In the genomic region with DNA sequence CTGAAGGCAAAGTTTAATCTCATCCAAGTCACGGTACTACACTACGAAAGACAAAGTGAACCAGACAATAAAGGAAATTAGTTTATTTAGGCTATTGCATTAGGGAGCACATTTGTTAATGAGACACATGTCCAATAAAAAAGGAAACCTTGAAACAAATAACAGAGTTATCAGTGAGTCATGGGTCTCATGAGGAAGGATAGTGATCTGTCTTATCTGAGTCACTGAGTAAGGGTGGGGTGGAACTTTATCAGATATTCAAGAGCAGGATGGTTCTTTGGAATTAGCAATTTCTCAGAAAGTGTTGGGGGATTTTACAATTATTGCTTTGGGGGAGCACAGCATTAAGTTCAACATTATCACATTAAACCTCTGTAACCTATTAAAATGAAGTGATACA, we compare ENCODE assay signal across 27 cellular contexts.
A peak's percentile ranks its signal among the peaks of the same experiment; 100 is the strongest.
DNase-seq lines count a peak whose midpoint lies in the region; FAIRE-seq and TF ChIP-seq lines count a peak whose summit lies in the region.
"Had no signal": no experiment of that assay in that cellular context is flagged by ENCODE, and none has a peak within 500 bp of the region (broad histone marks: within the 10 kb centered on the region; RNA-seq: fewer than 3 reads in every experiment).

No MANE protein-coding gene starts in this region.

- H3K9me3 ChIP-seq in A673 (ENCODE audit: low read depth, low read length, poor library complexity, severe bottlenecking) = peaks cover 4% of the 10 kb centered on the region
- H3K9me3 ChIP-seq: SJSA1 had no signal

- POLR2A ChIA-PET in A673 (lab: Charles Lee; ENCODE audit: low non-redundant PET) = no interaction called here

- CTCF ChIA-PET in A673 (lab: Charles Lee) = no interaction called here

- H3K27me3 ChIP-seq in bronchial epithelial cell (ENCODE audit: control insufficient read depth, insufficient read depth, low read length) (no peaks in the 10 kb centered on the region), A673 (replicated peaks; ENCODE audit: insufficient read depth, low read depth, low read length, poor library complexity) (no peaks in the 10 kb centered on the region)
- H3K27me3 ChIP-seq: SJSA1 had no signal

- BruUV-seq in A673 (replicated peaks; lab: Mats Ljungman, UMichigan) = no TSS peak

- no peak overlapping the region for H3K27ac ChIP-seq in A673 (ENCODE audit: low read depth, low read length, poor library complexity, severe bottlenecking)
- H3K27ac ChIP-seq: SJSA1 had no signal

- DNase-seq in HT1080 (ENCODE audit: low read depth) (peak; percentile 4), bronchial epithelial cell (ENCODE audit: low read depth) (peak; percentile 43), iris pigment epithelial cell (ENCODE audit: low read depth) (peak; percentile 23), A673 (ENCODE audit: low spot score) (no peak), NCI-H1105 (lab: John Stamatoyannopoulos, UW) (no peak), NCI-H2081 treated with DMSO at 0.1 percent for 48 hours (lab: John Stamatoyannopoulos, UW) (no peak)
- DNase-seq in activated CD8-positive, alpha-beta memory T cell treated with anti-CD3 and anti-CD28 coated beads for 24 hours = no peak
- DNase-seq: C1 segment of cervical spinal cord; CD8-positive, alpha-beta T cell; DMS53; GDM1; GOT3; HCEC 1CT; MM.1S; NCI-H1048; NCI-H1436; NCI-H187 treated with DMSO at 0.1 percent for 48 hours; NCI-H2227 treated with DMSO at 0.1 percent for 48 hours; NCI-H510A treated with DMSO at 0.1 percent for 48 hours; NCI-H774; NK-92 treated with Interleukin-12 subunit alpha and Interleukin-12 subunit beta, amount 100 ng/mL, for 24 hours had no signal

- H3K36me3 ChIP-seq in bronchial epithelial cell (ENCODE audit: control insufficient read depth, insufficient read depth, low read length) = no peaks in the 10 kb centered on the region
- no peaks in the 10 kb centered on the region for H3K36me3 ChIP-seq in A673 (ENCODE audit: insufficient read depth, low read length, poor library complexity, severe bottlenecking)
- H3K36me3 ChIP-seq: SJSA1 had no signal

- intact Hi-C loops in A673 (cut with micrococcal nuclease; ENCODE audit: unreplicated experiment) = no loop called here

- H3K4me3 ChIP-seq in bronchial epithelial cell (ENCODE audit: low read depth, low read length) (no peak overlapping the region), A673 (ENCODE audit: low read depth, low read length, poor library complexity, severe bottlenecking) (no peak overlapping the region)
- H3K4me3 ChIP-seq: K562, SJSA1 had no signal

- TF ChIP-seq CTCF in bronchial epithelial cell (IDR thresholded peaks at IDR 0.05; ENCODE audit: insufficient read depth, low read length, severe bottlenecking) (no peak), A673 (conservative IDR thresholded peaks at IDR 0.05; ENCODE audit: low read depth, low read length) (no peak)

- no peaks in the 10 kb centered on the region for H3K4me1 ChIP-seq in A673 (ENCODE audit: insufficient read depth, low read length, poor library complexity, severe bottlenecking)
- H3K4me1 ChIP-seq: SJSA1 had no signal

- no peak for FAIRE-seq in bronchial epithelial cell (lab: Jason Lieb, UNC)
- FAIRE-seq: D721Med, GM18507, HepG2, K562, RCC 7860 had no signal

Comparison
In these comparisons a context has a peak if more than half of its experiments do, and no peak if none do; other contexts are left out.
1. DNase-seq: peak in HT1080 (single experiment), bronchial epithelial cell (single experiment) and iris pigment epithelial cell (single experiment); none in A673 (single experiment), NCI-H1105 (single experiment), NCI-H2081 treated with DMSO at 0.1 percent for 48 hours (single experiment) and activated CD8-positive, alpha-beta memory T cell treated with anti-CD3 and anti-CD28 coated beads for 24 hours (single experiment).